8 cellular contexts compared by ENCODE assay signal in genomic region chr19:16897572-16898056, GRCh38. TPM values are rescaled to one million over a fixed set of nuclear protein-coding genes. Genes with fewer than 3 reads are reported as not detected.
DNase-seq lines count a peak whose midpoint lies in the region; ATAC-seq lines count a peak whose summit lies in the region.

No MANE protein-coding gene starts in this region.

- peak overlapping the region; percentile 54 for H3K4me3 ChIP-seq in urinary bladder (ENCODE audit: low read depth, low read length)

- ATAC-seq in GM19397 (IDR thresholded peaks at IDR 0.05; ENCODE audit: unreplicated experiment) (peak; percentile 16), HG03565 (IDR thresholded peaks at IDR 0.05; ENCODE audit: unreplicated experiment) (peak; percentile 9), memory B cell (ENCODE audit: low read depth) (peak; percentile 19)
- ATAC-seq in central memory CD8-positive, alpha-beta T cell (replicated peaks; ENCODE audit: extremely low read depth, poor library complexity, severe bottlenecking): no peak

- H3K36me3 Mint-ChIP-seq in central memory CD8-positive, alpha-beta T cell (ENCODE audit: insufficient read depth): peaks cover 12% of the 10 kb centered on the region
- no peaks in the 10 kb centered on the region for H3K36me3 Mint-ChIP-seq in memory B cell

- no peaks in the 10 kb centered on the region for H3K4me1 ChIP-seq in urinary bladder (ENCODE audit: insufficient read depth)

- no peaks in the 10 kb centered on the region for H3K9me3 Mint-ChIP-seq in central memory CD8-positive, alpha-beta T cell
- no peaks in the 10 kb centered on the region for H3K9me3 Mint-ChIP-seq in memory B cell

- peaks cover 32% of the 10 kb centered on the region for H3K27me3 Mint-ChIP-seq in central memory CD8-positive, alpha-beta T cell
- H3K27me3 Mint-ChIP-seq in memory B cell: no peaks in the 10 kb centered on the region

- no peak for DNase-seq in central memory CD8-positive, alpha-beta T cell (ENCODE audit: low spot score in 2 of 2)
- no peak for DNase-seq in memory B cell (ENCODE audit: low spot score in 2 of 2)
- no peak for DNase-seq in HuH-7 (ENCODE audit: low spot score)
- DNase-seq in SKM-1 (lab: John Stamatoyannopoulos, UW; ENCODE audit: unreplicated experiment): no peak
- no peak for DNase-seq in stimulated activated CD4-positive, alpha-beta T cell treated with anti-CD3 and anti-CD28 coated beads, Interleukin-4, amount 100 ng/mL, for 4 hours

- H3K4me3 Mint-ChIP-seq in central memory CD8-positive, alpha-beta T cell: peak overlapping the region; percentile 69
- peak overlapping the region; percentile 83 for H3K4me3 Mint-ChIP-seq in memory B cell

- no peak overlapping the region for H3K27ac Mint-ChIP-seq in central memory CD8-positive, alpha-beta T cell (ENCODE audit: low read depth)
- H3K27ac Mint-ChIP-seq in memory B cell: no peak overlapping the region

- H3K4me1 Mint-ChIP-seq in central memory CD8-positive, alpha-beta T cell: peaks cover 20% of the 10 kb centered on the region
- peaks cover 30% of the 10 kb centered on the region for H3K4me1 Mint-ChIP-seq in memory B cell

- peak overlapping the region; percentile 89 for H3K27ac ChIP-seq in urinary bladder (ENCODE audit: low read depth)

- no peaks in the 10 kb centered on the region for H3K36me3 ChIP-seq in urinary bladder (ENCODE audit: insufficient read depth)

- 5% methylated on average over 57 of the region's 57 CpGs for WGBS in urinary bladder

RNA-seq across cellular contexts. Expression of gene F2RL3, which starts 8.8 kb away (rescaled TPM):
- total RNA-seq in urinary bladder: 0.63 TPM
- 5.4 TPM for polyA plus RNA-seq in urinary bladder
